ENCODE assay signal across 1 cellular context in genomic region chr4:1347410-1347864, GRCh38.
TF ChIP-seq lines count a peak whose summit lies in the region.

No MANE protein-coding gene starts in this region.

TF ChIP-seq in H1, 55 proteins besides CTCF, POLR2A, EP300 and RAD21:
- TF ChIP-seq HDAC2 (IDR thresholded peaks at IDR 0.05; ENCODE audit: borderline replicate concordance in 1 of 2, low read depth in 2 of 2, low read length in 2 of 2) (0 out of 4 replicates have a peak, but pooled peaks of 1 of the 2 experiments have one; percentile 28), KDM4A (IDR thresholded peaks at IDR 0.05; ENCODE audit: low read depth, low read length, severe bottlenecking) (peak; percentile 70), GABPA (IDR thresholded peaks at IDR 0.05; ENCODE audit: borderline replicate concordance, insufficient read depth, low read length) (peak; percentile 35; the same call in 1 of the 2 replicates), E2F6 (IDR thresholded peaks at IDR 0.05) (0 out of 2 replicates have a peak, but pooled peaks have one; percentile 26), CHD7 (IDR thresholded peaks at IDR 0.05; ENCODE audit: insufficient replicate concordance, low read length) (no peak), MAX (IDR thresholded peaks at IDR 0.05) (0 out of 2 replicates have a peak, but pooled peaks have one; percentile 25), CHD2 (IDR thresholded peaks at IDR 0.05; ENCODE audit: low read length) (no peak), YY1 (IDR thresholded peaks at IDR 0.05; ENCODE audit: low read depth, low read length) (no peak), TAF1 (IDR thresholded peaks at IDR 0.05; ENCODE audit: low read depth, low read length) (peak; percentile 58), TBP (IDR thresholded peaks at IDR 0.05; ENCODE audit: low read depth, low read length) (peak; percentile 30; the same call in 1 of the 2 replicates), PHF8 (conservative IDR thresholded peaks at IDR 0.05; ENCODE audit: low read depth, low read length) (peak; percentile 7), SIN3A (conservative IDR thresholded peaks at IDR 0.05 in 1 of 2, IDR thresholded peaks at IDR 0.05 in 1 of 2; ENCODE audit: low read depth in 1 of 2, low read length in 2 of 2) (0 out of 4 replicates have a peak, but pooled peaks of 1 of the 2 experiments have one; percentile 14)
TF ChIP-seq in H1: peak in this region for 9.
